ENCODE assay signal across 15 cellular contexts in genomic region chr2:120937736-120938131, GRCh38.
DNase-seq lines count a peak whose midpoint lies in the region; ATAC-seq, FAIRE-seq and TF ChIP-seq lines count a peak whose summit lies in the region.
"Had no signal": no experiment of that assay in that cellular context is flagged by ENCODE, and none has a peak within 500 bp of the region (broad histone marks: within the 10 kb centered on the region; RNA-seq: fewer than 3 reads in every experiment).

No MANE protein-coding gene starts in this region.

- H3K27me3 Mint-ChIP-seq in HFFc6 (ENCODE audit: insufficient read depth), result peaks cover 4% of the 10 kb centered on the region; the same call in 1 of the 2 replicates
- H3K27me3 Mint-ChIP-seq in brain, result peaks cover 3% of the 10 kb centered on the region
- H3K27me3 Mint-ChIP-seq in CD14-positive monocyte (ENCODE audit: low read depth in 3 of 3), result peaks cover 0 to 2% (median 1%) of the 10 kb centered on the region in 3 donors
- H3K27me3 Mint-ChIP-seq: activated CD4-positive, alpha-beta T cell treated with anti-CD3 and anti-CD28 coated beads for 36 hours had no signal

- no peaks in the 10 kb centered on the region for H3K9me3 ChIP-seq in kidney (ENCODE audit: control insufficient read depth in 1 of 2, low read length in 2 of 2)
- H3K9me3 ChIP-seq in stomach smooth muscle (ENCODE audit: control insufficient read depth in 2 of 2, low read length in 2 of 2), result no peaks in the 10 kb centered on the region
- H3K9me3 ChIP-seq: heart left ventricle had no signal

- TF ChIP-seq CTCF in HFFc6 (IDR thresholded peaks at IDR 0.05) (no peak), brain (conservative IDR thresholded peaks at IDR 0.05) (no peak), kidney (IDR thresholded peaks at IDR 0.05; ENCODE audit: borderline replicate concordance, extremely low read depth, insufficient read depth) (no peak), CD14-positive monocyte (IDR thresholded peaks at IDR 0.05) (no peak)

- no peaks in the 10 kb centered on the region for H3K9me3 Mint-ChIP-seq in HFFc6
- peaks cover 0 to under 1% (median 0%) of the 10 kb centered on the region in 5 experiments for H3K9me3 Mint-ChIP-seq in brain
- H3K9me3 Mint-ChIP-seq in CD14-positive monocyte, result peaks cover 0 to 5% (median 0%) of the 10 kb centered on the region in 7 donors

- DNase-seq in HFFc6 (peak; percentile 74), kidney (peak; percentile 51), ureter (ENCODE audit: low spot score) (no peak), CD14-positive monocyte (ENCODE audit: low spot score) (no peak)
- DNase-seq in stimulated activated CD4-positive, alpha-beta T cell treated with anti-CD3 and anti-CD28 coated beads, Interleukin-12 subunit alpha, Interleukin-12 subunit beta, amount 100 ng/mL, for 4 hours, result no peak
- DNase-seq: activated CD4-positive, alpha-beta T cell treated with anti-CD3 and anti-CD28 coated beads for 36 hours; heart left ventricle; midbrain; MM.1S; NCI-H446 treated with DMSO at 0.1 percent for 48 hours had no signal

- H3K36me3 ChIP-seq in kidney (ENCODE audit: control insufficient read depth in 1 of 2, insufficient read depth in 2 of 2, low read length in 2 of 2), result no peaks in the 10 kb centered on the region
- H3K36me3 ChIP-seq in stomach smooth muscle (ENCODE audit: control insufficient read depth in 2 of 2, insufficient read depth in 2 of 2, low read length in 2 of 2), result no peaks in the 10 kb centered on the region
- H3K36me3 ChIP-seq: heart left ventricle had no signal

- H3K27ac Mint-ChIP-seq in HFFc6 (peak overlapping the region; percentile 94), brain (peak overlapping the region; percentile 4 to 80 (median 31)), CD14-positive monocyte (no peak overlapping the region)
- H3K27ac Mint-ChIP-seq: activated CD4-positive, alpha-beta T cell treated with anti-CD3 and anti-CD28 coated beads for 36 hours had no signal

- H3K4me1 ChIP-seq in kidney (ENCODE audit: control insufficient read depth in 1 of 2, insufficient read depth in 1 of 2, low read depth in 1 of 2, low read length in 2 of 2) (no peaks in the 10 kb centered on the region), stomach smooth muscle (ENCODE audit: control insufficient read depth, insufficient read depth, low read length) (peaks cover 77% of the 10 kb centered on the region)

- H3K4me3 ChIP-seq in kidney (ENCODE audit: low read length in 2 of 2), result no peak overlapping the region
- peak overlapping the region in 1 of 2 donors; percentile 34 for H3K4me3 ChIP-seq in stomach smooth muscle (ENCODE audit: low read length in 2 of 2)
- H3K4me3 ChIP-seq: heart left ventricle had no signal

- no peaks in the 10 kb centered on the region for H3K27me3 ChIP-seq in stomach smooth muscle (ENCODE audit: control insufficient read depth in 1 of 2, insufficient read depth in 2 of 2, low read length in 2 of 2)
- H3K27me3 ChIP-seq: heart left ventricle had no signal

- H3K27ac ChIP-seq in kidney (ENCODE audit: low read depth in 2 of 2, low read length in 2 of 2) (no peak overlapping the region), stomach smooth muscle (ENCODE audit: low read length) (peak overlapping the region; percentile 66)

- no peak for FAIRE-seq in kidney (lab: Jason Lieb, UNC)
- FAIRE-seq: colon had no signal

- peaks cover 21% of the 10 kb centered on the region for H3K36me3 Mint-ChIP-seq in HFFc6 (ENCODE audit: low read depth)
- H3K36me3 Mint-ChIP-seq in brain, result peaks cover 7% of the 10 kb centered on the region
- H3K36me3 Mint-ChIP-seq in CD14-positive monocyte, result no peaks in the 10 kb centered on the region

- H3K9ac ChIP-seq in kidney (ENCODE audit: low read length in 2 of 2) (no peak overlapping the region), stomach smooth muscle (ENCODE audit: low read length in 2 of 2) (no peak overlapping the region)

- no peak for ATAC-seq in HG03521 (IDR thresholded peaks at IDR 0.05; ENCODE audit: unreplicated experiment)
- ATAC-seq: activated CD4-positive, alpha-beta T cell treated with anti-CD3 and anti-CD28 coated beads for 36 hours; sciatic nerve had no signal

- H3K4me1 Mint-ChIP-seq in HFFc6 (ENCODE audit: low read depth), result peaks cover 10% of the 10 kb centered on the region
- peaks cover 75% of the 10 kb centered on the region for H3K4me1 Mint-ChIP-seq in brain
- no peaks in the 10 kb centered on the region for H3K4me1 Mint-ChIP-seq in CD14-positive monocyte

- H3K4me3 Mint-ChIP-seq in HFFc6, result peak overlapping the region; percentile 56
- H3K4me3 Mint-ChIP-seq in brain, result peak overlapping the region in 1 of 5 experiments; percentile 1
- H3K4me3 Mint-ChIP-seq in CD14-positive monocyte, result no peak overlapping the region
- H3K4me3 Mint-ChIP-seq: activated CD4-positive, alpha-beta T cell treated with anti-CD3 and anti-CD28 coated beads for 36 hours had no signal

- intact Hi-C loops in kidney (cut with DNase I), result no loop called here
- intact Hi-C loops in CD14-positive monocyte (cut with micrococcal nuclease), result no loop called here

Comparison
In these comparisons a context has a peak if more than half of its experiments do, and no peak if none do; other contexts are left out.
1. DNase-seq: peak in HFFc6 (single experiment) and kidney (single experiment); none in ureter (single experiment), CD14-positive monocyte (single experiment) and stimulated activated CD4-positive, alpha-beta T cell treated with anti-CD3 and anti-CD28 coated beads, Interleukin-12 subunit alpha, Interleukin-12 subunit beta, amount 100 ng/mL, for 4 hours (single experiment).
2. H3K27ac Mint-ChIP-seq: peak in HFFc6 (single experiment) and brain (5 of 5); none in CD14-positive monocyte (0 of 7).